In genomic region chr2:195656131-195656858, GRCh38 we compare ENCODE assay signal across 7 cellular contexts. TPM values are rescaled to one million over a fixed set of nuclear protein-coding genes. Genes with fewer than 3 reads are reported as not detected.
A peak's percentile ranks its signal among the peaks of the same experiment; 100 is the strongest.
DNase-seq lines count a peak whose midpoint lies in the region; ATAC-seq and TF ChIP-seq lines count a peak whose summit lies in the region.

No MANE protein-coding gene starts in this region.

- ATAC-seq in GM18519 (IDR thresholded peaks at IDR 0.05; ENCODE audit: low FRiP score, unreplicated experiment): no peak

- H3K14ac ChIP-seq in H9 (ENCODE audit: insufficient read depth, low read length): peak overlapping the region; percentile 43; the same call in 1 of the 2 replicates

- H3K36me3 ChIP-seq in OCI-LY3 (replicated peaks; ENCODE audit: low read depth, low read length): peaks cover 9% of the 10 kb centered on the region
- H3K36me3 ChIP-seq in endodermal cell (ENCODE audit: control insufficient read depth, insufficient read depth, low read length): no peaks in the 10 kb centered on the region

- peak overlapping the region; percentile 50 for H3K4me2 ChIP-seq in H9 (ENCODE audit: insufficient read depth, insufficient read length, low read length)
- H3K4me2 ChIP-seq in OCI-LY3 (ENCODE audit: low read length): peak overlapping the region; percentile 72

- H4K8ac ChIP-seq in H9 (replicated peaks; ENCODE audit: insufficient read length, low read depth, low read length): no peak overlapping the region

- H4K5ac ChIP-seq in H9 (ENCODE audit: insufficient read length, low read depth, low read length): no peak overlapping the region

- H2BK5ac ChIP-seq in H9 (ENCODE audit: insufficient read length, low read length): no peak overlapping the region

- H3K36me3 Mint-ChIP-seq in H9 (ENCODE audit: insufficient read depth in 1 of 3, low read depth in 3 of 3) (peaks cover 0 to 9% (median 0%) of the 10 kb centered on the region in 3 experiments; a peak in 3 of 7 replicates), endodermal cell (ENCODE audit: low read depth) (no peaks in the 10 kb centered on the region), osteocyte (ENCODE audit: unreplicated experiment) (no peaks in the 10 kb centered on the region)

- H3K27ac ChIP-seq in H9 (ENCODE audit: insufficient read length, low read depth, low read length) (peak overlapping the region; percentile 46), OCI-LY3 (ENCODE audit: low read length) (peak overlapping the region; percentile 60), endodermal cell (ENCODE audit: low read depth, low read length) (no peak overlapping the region)

- H2AFZ ChIP-seq in H9 (ENCODE audit: low read length): peak overlapping the region; percentile 63
- H2AFZ ChIP-seq in OCI-LY3 (ENCODE audit: low read depth, low read length): peak overlapping the region; percentile 83

- H3K27me3 ChIP-seq in H9 (ENCODE audit: insufficient read depth, low read length) (no peaks in the 10 kb centered on the region), OCI-LY3 (ENCODE audit: low read depth, low read length) (no peaks in the 10 kb centered on the region), endodermal cell (ENCODE audit: control insufficient read depth, insufficient read depth, low read length, poor library complexity, severe bottlenecking) (peaks cover 4% of the 10 kb centered on the region)

- peak overlapping the region; percentile 85 for H3K4me3 ChIP-seq in OCI-LY3 (ENCODE audit: low read length)
- H3K4me3 ChIP-seq in endodermal cell (ENCODE audit: low read length): peak overlapping the region; percentile 91

- H2BK15ac ChIP-seq in H9 (ENCODE audit: low read depth, low read length): no peak overlapping the region

- no peaks in the 10 kb centered on the region for H4K20me1 ChIP-seq in H9 (ENCODE audit: control insufficient read depth, insufficient read depth, insufficient read length)
- peaks cover 23% of the 10 kb centered on the region for H4K20me1 ChIP-seq in OCI-LY3 (ENCODE audit: insufficient read depth, low read length)

- H3K4ac ChIP-seq in H9 (ENCODE audit: low read depth, low read length): no peak overlapping the region

- H3K27me3 Mint-ChIP-seq in H9 (ENCODE audit: low read depth) (no peaks in the 10 kb centered on the region; the same call in 1 of the 2 replicates), endodermal cell (ENCODE audit: insufficient read depth) (no peaks in the 10 kb centered on the region), osteocyte (ENCODE audit: unreplicated experiment) (no peaks in the 10 kb centered on the region)

- DNase-seq in H9: no peak
- no peak for DNase-seq in endodermal cell
- DNase-seq in osteocyte (ENCODE audit: extremely low spot score, unreplicated experiment): no peak
- DNase-seq in AG08395 (ENCODE audit: low spot score): no peak
- no peak for DNase-seq in NCI-H2029 (lab: John Stamatoyannopoulos, UW)

- no peak overlapping the region for H2BK20ac ChIP-seq in H9 (ENCODE audit: low read depth, low read length, poor library complexity, severe bottlenecking)

- H2BK12ac ChIP-seq in H9 (ENCODE audit: insufficient read length, low read depth, low read length): no peak overlapping the region

- no peak overlapping the region for H4K91ac ChIP-seq in H9 (ENCODE audit: insufficient read length, low read depth, low read length)

- H3K9me3 Mint-ChIP-seq in H9: 0 out of 5 replicates have a peak, but pooled peaks cover 0 to 2% of the 10 kb centered on the region in 2 experiments
- no peaks in the 10 kb centered on the region for H3K9me3 Mint-ChIP-seq in endodermal cell
- no peaks in the 10 kb centered on the region for H3K9me3 Mint-ChIP-seq in osteocyte (ENCODE audit: unreplicated experiment)

- H3K18ac ChIP-seq in H9 (ENCODE audit: insufficient read length, low read depth, low read length): peak overlapping the region; percentile 16

- H3K4me1 Mint-ChIP-seq in H9 (peaks cover 32% of the 10 kb centered on the region in 2 experiments), endodermal cell (peaks cover 29% of the 10 kb centered on the region), osteocyte (ENCODE audit: unreplicated experiment) (peaks cover 39% of the 10 kb centered on the region)

- H3K9me3 ChIP-seq in H9 (ENCODE audit: control insufficient read depth, low read depth, low read length) (no peaks in the 10 kb centered on the region), OCI-LY3 (ENCODE audit: insufficient read depth, low read length) (no peaks in the 10 kb centered on the region), endodermal cell (ENCODE audit: control insufficient read depth, low read length) (no peaks in the 10 kb centered on the region)

- H3K23ac ChIP-seq in H9 (ENCODE audit: insufficient read length, low read depth, low read length): no peak overlapping the region

- H3T11ph ChIP-seq in H9 (ENCODE audit: low read length): no peak overlapping the region

- H3K27ac Mint-ChIP-seq in H9: peak overlapping the region; percentile 0 to 100 (median 81)
- H3K27ac Mint-ChIP-seq in endodermal cell: peak overlapping the region; percentile 97
- peak overlapping the region; percentile 96 for H3K27ac Mint-ChIP-seq in osteocyte (ENCODE audit: unreplicated experiment)

- no peak overlapping the region for H3K56ac ChIP-seq in H9 (ENCODE audit: insufficient read length, low read depth, low read length)

- H3K79me1 ChIP-seq in H9 (ENCODE audit: insufficient read depth, low read depth, low read length, poor library complexity, severe bottlenecking): no peaks in the 10 kb centered on the region

- H3K23me2 ChIP-seq in H9 (ENCODE audit: insufficient read length, low read depth, low read length, poor library complexity, severe bottlenecking): peaks cover 8% of the 10 kb centered on the region

- H3K4me1 ChIP-seq in H9 (ENCODE audit: insufficient read depth, low read length): no peaks in the 10 kb centered on the region; the same call in 1 of the 2 replicates
- peaks cover 41% of the 10 kb centered on the region for H3K4me1 ChIP-seq in OCI-LY3 (ENCODE audit: low read length)
- peaks cover 6% of the 10 kb centered on the region for H3K4me1 ChIP-seq in endodermal cell (ENCODE audit: control insufficient read depth, insufficient read depth, low read length)

- H3K4me3 Mint-ChIP-seq in H9 (peak overlapping the region; percentile 94 to 97), endodermal cell (peak overlapping the region; percentile 89), osteocyte (ENCODE audit: unreplicated experiment) (peak overlapping the region; percentile 90)

- TF ChIP-seq CTCF in H9 (conservative IDR thresholded peaks at IDR 0.05): no peak
- TF ChIP-seq CTCF in OCI-LY3 (IDR thresholded peaks at IDR 0.05; ENCODE audit: low read depth, low read length): no peak
- TF ChIP-seq CTCF in endodermal cell (conservative IDR thresholded peaks at IDR 0.05): no peak
- no peak for TF ChIP-seq CTCF in osteocyte (IDR thresholded peaks at IDR 0.05)

- no peak overlapping the region for H2BK120ac ChIP-seq in H9 (ENCODE audit: low read depth, low read length, poor library complexity, severe bottlenecking)

- H3K9ac ChIP-seq in H9 (ENCODE audit: extremely low read depth, insufficient read length, low read length) (peak overlapping the region; percentile 56), OCI-LY3 (ENCODE audit: low read length) (peak overlapping the region; percentile 78), endodermal cell (ENCODE audit: extremely low read depth, low read length, poor library complexity, severe bottlenecking) (no peak overlapping the region)

- H3K79me2 ChIP-seq in H9 (ENCODE audit: insufficient read depth, low read length): peaks cover 13% of the 10 kb centered on the region; the same call in 1 of the 2 replicates
- peaks cover 35% of the 10 kb centered on the region for H3K79me2 ChIP-seq in OCI-LY3 (ENCODE audit: low read length)

- WGBS in H9 (ENCODE audit: extremely low coverage, insufficient read length, low lambda C conversion rate): no CpG with 5 or more reads among the region's 20 CpGs
- WGBS in endodermal cell (ENCODE audit: insufficient coverage in 1 of 2, insufficient read length in 1 of 2), 2 experiments: 57 to 66% methylated on average over 15 to 20 of the region's 20 CpGs

- H2AK5ac ChIP-seq in H9 (ENCODE audit: insufficient read length, low read length): no peak overlapping the region

RNA-seq across cellular contexts. Expression of gene SLC39A10, which starts 0.7 kb away (rescaled TPM):
- total RNA-seq in H9 (2021) (156 and 161 TPM in 2 replicates), endodermal cell (100 to 1,000 TPM in 1 of 2 donors, 10 to 100 TPM in 1; 79.6 to 113 TPM), osteocyte (37.4 and 40.0 TPM in 2 replicates)
- polyA plus RNA-seq in endodermal cell (2013, experiment 1 of 2): 63.9 TPM
- 64.5 TPM for polyA plus RNA-seq in endodermal cell (2013, experiment 2 of 2)
